8 cellular contexts compared by ENCODE assay signal in the genomic region with DNA sequence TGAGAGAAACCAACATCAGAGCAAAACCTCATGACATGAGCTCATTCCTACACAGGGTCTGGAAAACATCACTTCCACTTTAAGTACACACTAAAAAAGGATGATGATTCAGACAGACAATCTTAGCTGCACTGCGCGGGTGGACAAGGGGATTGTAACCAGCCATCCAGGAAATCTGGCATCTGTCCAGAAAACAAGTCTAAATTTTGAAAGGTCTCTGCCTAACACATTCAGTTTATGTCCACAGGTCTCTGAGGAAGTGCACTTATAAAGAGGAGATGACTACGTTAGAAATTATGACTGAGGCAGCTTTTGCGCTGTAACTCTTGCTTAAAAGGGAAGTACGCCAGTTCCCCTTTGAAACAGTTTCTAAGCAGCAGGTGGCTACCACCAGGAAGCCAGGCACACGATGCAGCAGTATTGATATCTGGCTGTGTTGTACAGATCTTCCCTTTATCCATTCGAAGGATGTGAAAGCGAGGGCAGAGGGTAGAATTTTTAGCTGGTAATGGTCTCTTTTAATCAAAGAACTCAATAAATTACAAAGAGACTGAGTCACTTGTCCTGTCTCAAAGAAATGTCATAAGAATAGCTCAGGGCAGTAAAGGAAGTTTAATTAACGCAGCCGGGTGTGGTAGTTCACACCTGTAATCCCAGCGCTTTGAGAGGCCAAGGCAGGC.
A peak's percentile ranks its signal among the peaks of the same experiment; 100 is the strongest.
DNase-seq lines count a peak whose midpoint lies in the region; ATAC-seq, FAIRE-seq and TF ChIP-seq lines count a peak whose summit lies in the region.

No MANE protein-coding gene starts in this region.

- H3K36me3 ChIP-seq in GM06990 (ENCODE audit: control insufficient read depth, insufficient read depth, low read length) (no peaks in the 10 kb centered on the region), testis (ENCODE audit: low read depth, missing control alignments) (no peaks in the 10 kb centered on the region)

- no peak for TF ChIP-seq RAD21 in A549 (conservative IDR thresholded peaks at IDR 0.05 in 1 of 2, IDR thresholded peaks at IDR 0.05 in 1 of 2)

- CTCF ChIA-PET in A549 (lab: Yijun Ruan, JAX), result interaction anchor here (1.1 to 1.8 kb wide), 2 partner anchors 8 to 1239 kb away, joined by 3 to 9 read pairs; no protein-coding TSS in a partner anchor

- H3K4me3 ChIP-seq in A549 (no peak overlapping the region), GM06990 (replicated peaks; ENCODE audit: low read depth, low read length) (no peak overlapping the region), testis (no peak overlapping the region)

- no peak for ATAC-seq in A549
- peak; percentile 56 for ATAC-seq in HG02840 (IDR thresholded peaks at IDR 0.05; ENCODE audit: low FRiP score, unreplicated experiment)

- no peak for TF ChIP-seq CTCF in A549 (IDR thresholded peaks at IDR 0.05)
- TF ChIP-seq CTCF in GM06990 (IDR thresholded peaks at IDR 0.05; ENCODE audit: insufficient read depth, low read length, poor library complexity, severe bottlenecking), result no peak
- TF ChIP-seq CTCF in testis (IDR thresholded peaks at IDR 0.05), result no peak

- H3K27ac ChIP-seq in A549, result no peak overlapping the region
- peak overlapping the region; percentile 22 to 71 for H3K27ac ChIP-seq in testis

- H3K9me3 ChIP-seq in A549 (no peaks in the 10 kb centered on the region), testis (no peaks in the 10 kb centered on the region)

- DNase-seq in A549 (ENCODE audit: low read depth in 1 of 2, low spot score in 1 of 2) (peak in 1 of 2 experiments; percentile 13), GM06990 (ENCODE audit: extremely low read depth, insufficient read length) (peak; percentile 37), NCI-H748 (lab: John Stamatoyannopoulos, UW; ENCODE audit: unreplicated experiment) (peak; percentile 54), astrocyte of the hippocampus (ENCODE audit: low read depth, low spot score) (peak; percentile 65), left kidney (ENCODE audit: low read depth, low spot score) (peak; percentile 56), testis (peak; percentile 52), posterior vena cava (ENCODE audit: low spot score) (no peak)

- WGBS in A549 (ENCODE audit: missing lambda C conversion rate), result 30% methylated on average over 11 of the region's 11 CpGs
- WGBS in testis, 2 donors, result 45 to 62% methylated on average over 11 of the region's 11 CpGs

- FAIRE-seq in A549 (lab: Jason Lieb, UNC), result no peak

- H3K4me1 ChIP-seq in A549 (no peaks in the 10 kb centered on the region), testis (peaks cover 20% of the 10 kb centered on the region)

- intact Hi-C loops in testis (cut with DNase I; ENCODE audit: low total_unique reads) (no loop called here), posterior vena cava (cut with DNase I) (no loop called here)

- POLR2A ChIA-PET in A549 (lab: Yijun Ruan, JAX), result no interaction called here

- H3K27me3 ChIP-seq in GM06990 (replicated peaks; ENCODE audit: control insufficient read depth, insufficient read depth, low read length), result no peaks in the 10 kb centered on the region
- H3K27me3 ChIP-seq in testis, result no peaks in the 10 kb centered on the region

- 0 out of 3 replicates have a peak overlapping the region, but pooled peaks have one; percentile 10 for H3K4me2 ChIP-seq in A549

- no peak for TF ChIP-seq EP300 in A549 (IDR thresholded peaks at IDR 0.05)

- TF ChIP-seq POLR2A in A549 (IDR thresholded peaks at IDR 0.05; ENCODE audit: low read length), result no peak
- no peak for TF ChIP-seq POLR2A in testis (IDR thresholded peaks at IDR 0.05)

TF ChIP-seq in A549, 52 proteins besides CTCF, POLR2A, EP300 and RAD21:
- TF ChIP-seq HDAC2 (IDR thresholded peaks at IDR 0.05), result no peak
- TF ChIP-seq CHD4 (IDR thresholded peaks at IDR 0.05; ENCODE audit: borderline replicate concordance), result no peak
- TF ChIP-seq, protein P1, sequence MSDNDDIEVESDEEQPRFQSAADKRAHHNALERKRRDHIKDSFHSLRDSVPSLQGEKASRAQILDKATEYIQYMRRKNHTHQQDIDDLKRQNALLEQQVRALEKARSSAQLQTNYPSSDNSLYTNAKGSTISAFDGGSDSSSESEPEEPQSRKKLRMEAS (IDR thresholded peaks at IDR 0.05), result no peak
- TF ChIP-seq RCOR1 (IDR thresholded peaks at IDR 0.05; ENCODE audit: low read depth, low read length), result no peak
- no peak for TF ChIP-seq BHLHE40 (IDR thresholded peaks at IDR 0.05; ENCODE audit: low read depth, low read length)
- TF ChIP-seq RFX5 (IDR thresholded peaks at IDR 0.05), result no peak
- no peak for TF ChIP-seq SMC3 (IDR thresholded peaks at IDR 0.05)
- no peak for TF ChIP-seq HOXA7 (CRISPR knock-in tag; IDR thresholded peaks at IDR 0.05)
TF ChIP-seq in A549: peak in this region for 0.

Comparison
In these comparisons a context has a peak if more than half of its experiments do, and no peak if none do; other contexts are left out.
1. H3K27ac ChIP-seq: peak in testis (2 of 2); none in A549 (0 of 2).